Comparison of ENCODE assay signal across 8 cellular contexts in genomic region chr1:11838349-11839272, GRCh38. TPM values are rescaled to one million over a fixed set of nuclear protein-coding genes. Genes with fewer than 3 reads are reported as not detected.
DNase-seq lines count a peak whose midpoint lies in the region; ATAC-seq and TF ChIP-seq lines count a peak whose summit lies in the region.

No MANE protein-coding gene starts in this region.

- no peak overlapping the region for H3K4me3 ChIP-seq in CD8-positive, alpha-beta memory T cell (ENCODE audit: low read length)
- H3K4me3 ChIP-seq in OCI-LY1 (ENCODE audit: low read depth, low read length, poor library complexity, severe bottlenecking) = no peak overlapping the region
- H3K4me3 ChIP-seq in epithelial cell of esophagus (ENCODE audit: low read length) = no peak overlapping the region

- no peaks in the 10 kb centered on the region for H3K27me3 Mint-ChIP-seq in CD8-positive, alpha-beta memory T cell

- no peaks in the 10 kb centered on the region for H3K9me3 ChIP-seq in CD8-positive, alpha-beta memory T cell (ENCODE audit: low read length)
- H3K9me3 ChIP-seq in OCI-LY1 (ENCODE audit: low read length) = no peaks in the 10 kb centered on the region

- TF ChIP-seq CTCF in OCI-LY1 (IDR thresholded peaks at IDR 0.05; ENCODE audit: low read length) (peak; percentile 97), epithelial cell of esophagus (IDR thresholded peaks at IDR 0.05; ENCODE audit: insufficient read depth, low read depth, low read length, missing control alignments) (peak; percentile 99)

- H3K4me1 Mint-ChIP-seq in CD8-positive, alpha-beta memory T cell = peaks cover 5 to 6% (median 6%) of the 10 kb centered on the region in 3 donors

- H3K36me3 Mint-ChIP-seq in CD8-positive, alpha-beta memory T cell = peaks cover 5 to 87% (median 25%) of the 10 kb centered on the region in 3 donors

- H2AFZ ChIP-seq in OCI-LY1 (ENCODE audit: low read length) = no peak overlapping the region

- POLR2A ChIA-PET in CD8-positive, alpha-beta memory T cell (lab: Charles Lee) = interaction anchor here (1.6 kb wide), 1 partner anchor 70 kb away, joined by 4 read pairs; no protein-coding TSS in a partner anchor

- CTCF ChIA-PET in CD8-positive, alpha-beta memory T cell (lab: Charles Lee) = interaction anchor here (0.6 to 1.9 kb wide), 11 partner anchors 14 to 394 kb away, joined by 3 to 10 read pairs (median 4); no protein-coding TSS in a partner anchor

- H3K79me2 ChIP-seq in OCI-LY1 (ENCODE audit: insufficient read depth, low read length) = no peaks in the 10 kb centered on the region

- H3K9ac ChIP-seq in OCI-LY1 (ENCODE audit: low read length) = no peak overlapping the region

- H3K27me3 ChIP-seq in CD8-positive, alpha-beta memory T cell (ENCODE audit: insufficient read depth, low read length, poor library complexity, severe bottlenecking) = no peaks in the 10 kb centered on the region
- H3K27me3 ChIP-seq in OCI-LY1 (ENCODE audit: insufficient read depth, low read length) = no peaks in the 10 kb centered on the region

- DNase-seq in CD8-positive, alpha-beta memory T cell = peak; percentile 56 to 81 (median 57)
- DNase-seq in HK-2 (ENCODE audit: unreplicated experiment) (peak; percentile 66), epithelial cell of esophagus (ENCODE audit: low read depth) (peak; percentile 64), myocyte (ENCODE audit: low read depth) (peak; percentile 54)
- DNase-seq in activated CD8-positive, alpha-beta memory T cell treated with anti-CD3 and anti-CD28 coated beads, Interleukin-2, amount 50 U/mL, for 48 hours = peak; percentile 89
- peak; percentile 44 to 58 for DNase-seq in stimulated activated CD8-positive, alpha-beta memory T cell treated with anti-CD3 and anti-CD28 coated beads, Interleukin-7, amount 100 ng/mL, for 1 hour (ENCODE audit: low read depth in 2 of 2)

- H3F3A ChIP-seq in OCI-LY1 (ENCODE audit: insufficient read depth, low read length) = no peaks in the 10 kb centered on the region

- H4K20me1 ChIP-seq in OCI-LY1 (ENCODE audit: insufficient read depth, low read length) = no peaks in the 10 kb centered on the region

- no peaks in the 10 kb centered on the region for H3K4me1 ChIP-seq in CD8-positive, alpha-beta memory T cell (ENCODE audit: insufficient read depth, low read length)
- H3K4me1 ChIP-seq in OCI-LY1 (ENCODE audit: insufficient read depth, low read length, severe bottlenecking) = peaks cover 22% of the 10 kb centered on the region

- no peak overlapping the region for H3K4me2 ChIP-seq in OCI-LY1 (ENCODE audit: low read length)

- H3K9me2 ChIP-seq in OCI-LY1 (ENCODE audit: low read depth, low read length) = no peaks in the 10 kb centered on the region

- no peak overlapping the region for H3K4me3 Mint-ChIP-seq in CD8-positive, alpha-beta memory T cell

- no peak overlapping the region for H3K27ac ChIP-seq in CD8-positive, alpha-beta memory T cell (ENCODE audit: low read depth, low read length)
- H3K27ac ChIP-seq in OCI-LY1 (ENCODE audit: low read depth, low read length, poor library complexity, severe bottlenecking) = no peak overlapping the region

- H3K36me3 ChIP-seq in CD8-positive, alpha-beta memory T cell (ENCODE audit: insufficient read depth, low read length) = peaks cover 42% of the 10 kb centered on the region
- H3K36me3 ChIP-seq in OCI-LY1 (ENCODE audit: insufficient read depth, low read length) = peaks cover 76% of the 10 kb centered on the region

- H3K9me3 Mint-ChIP-seq in CD8-positive, alpha-beta memory T cell = no peaks in the 10 kb centered on the region

- ATAC-seq in HG03521 (IDR thresholded peaks at IDR 0.05; ENCODE audit: unreplicated experiment) = no peak

- peak overlapping the region in 1 of 8 donors; percentile 8 for H3K27ac Mint-ChIP-seq in CD8-positive, alpha-beta memory T cell

RNA-seq across cellular contexts. Expression of gene NPPA, which starts 9.0 kb away (rescaled TPM):
- total RNA-seq in CD8-positive, alpha-beta memory T cell = not detected
- polyA plus RNA-seq in CD8-positive, alpha-beta memory T cell = not detected
- 0.47 and 1.3 TPM in 2 replicates for total RNA-seq in myocyte
- polyA plus RNA-seq in myocyte (2012) = 1.6 TPM

RNA-seq across cellular contexts. Expression of gene NPPB, which starts 20.1 kb away (rescaled TPM):
- total RNA-seq in CD8-positive, alpha-beta memory T cell = not detected
- polyA plus RNA-seq in CD8-positive, alpha-beta memory T cell = not detected
- not detected in 2 replicates for total RNA-seq in myocyte
- not detected for polyA plus RNA-seq in myocyte (2012)

RNA-seq across cellular contexts. Expression of gene CLCN6, which starts 32.6 kb away (rescaled TPM):
- 1 to 10 TPM; 8.9 to 9.3 TPM for total RNA-seq in CD8-positive, alpha-beta memory T cell
- 1.7 TPM for polyA plus RNA-seq in CD8-positive, alpha-beta memory T cell
- 16.0 and 22.2 TPM in 2 replicates for total RNA-seq in myocyte
- 15.6 TPM for polyA plus RNA-seq in myocyte (2012)

RNA-seq across cellular contexts. Expression of gene MTHFR, which starts 32.8 kb away (rescaled TPM):
- total RNA-seq in CD8-positive, alpha-beta memory T cell = 10 to 100 TPM; 13.5 to 16.3 TPM
- polyA plus RNA-seq in CD8-positive, alpha-beta memory T cell = 10.0 TPM
- 32.5 and 39.6 TPM in 2 replicates for total RNA-seq in myocyte
- polyA plus RNA-seq in myocyte (2012) = 16.6 TPM
